Comparison of ENCODE assay signal across 1 cellular context in the genomic region with DNA sequence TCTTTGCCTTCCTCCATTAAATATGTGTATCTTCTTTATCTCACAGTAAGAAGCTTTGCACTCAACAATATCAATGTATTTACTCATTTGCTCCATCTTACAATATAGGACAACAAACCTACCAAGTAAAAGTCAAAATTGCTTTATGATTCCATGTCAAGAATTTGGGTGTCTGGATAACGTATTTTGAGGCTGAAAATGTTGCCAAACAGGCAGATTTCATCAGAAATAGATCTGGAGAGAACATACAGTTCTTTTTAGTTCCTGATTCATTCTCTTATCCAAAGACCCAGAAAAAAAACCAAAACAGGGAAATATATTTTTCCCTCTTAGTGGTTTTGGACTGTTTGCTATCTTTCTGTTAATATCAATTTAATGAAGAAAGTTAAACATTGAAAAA.
TF ChIP-seq lines count a peak whose summit lies in the region.

No MANE protein-coding gene starts in this region.

TF ChIP-seq in GM23338, 12 proteins besides CTCF, POLR2A, EP300 and RAD21 (continued from another document):
- TF ChIP-seq, protein P1, sequence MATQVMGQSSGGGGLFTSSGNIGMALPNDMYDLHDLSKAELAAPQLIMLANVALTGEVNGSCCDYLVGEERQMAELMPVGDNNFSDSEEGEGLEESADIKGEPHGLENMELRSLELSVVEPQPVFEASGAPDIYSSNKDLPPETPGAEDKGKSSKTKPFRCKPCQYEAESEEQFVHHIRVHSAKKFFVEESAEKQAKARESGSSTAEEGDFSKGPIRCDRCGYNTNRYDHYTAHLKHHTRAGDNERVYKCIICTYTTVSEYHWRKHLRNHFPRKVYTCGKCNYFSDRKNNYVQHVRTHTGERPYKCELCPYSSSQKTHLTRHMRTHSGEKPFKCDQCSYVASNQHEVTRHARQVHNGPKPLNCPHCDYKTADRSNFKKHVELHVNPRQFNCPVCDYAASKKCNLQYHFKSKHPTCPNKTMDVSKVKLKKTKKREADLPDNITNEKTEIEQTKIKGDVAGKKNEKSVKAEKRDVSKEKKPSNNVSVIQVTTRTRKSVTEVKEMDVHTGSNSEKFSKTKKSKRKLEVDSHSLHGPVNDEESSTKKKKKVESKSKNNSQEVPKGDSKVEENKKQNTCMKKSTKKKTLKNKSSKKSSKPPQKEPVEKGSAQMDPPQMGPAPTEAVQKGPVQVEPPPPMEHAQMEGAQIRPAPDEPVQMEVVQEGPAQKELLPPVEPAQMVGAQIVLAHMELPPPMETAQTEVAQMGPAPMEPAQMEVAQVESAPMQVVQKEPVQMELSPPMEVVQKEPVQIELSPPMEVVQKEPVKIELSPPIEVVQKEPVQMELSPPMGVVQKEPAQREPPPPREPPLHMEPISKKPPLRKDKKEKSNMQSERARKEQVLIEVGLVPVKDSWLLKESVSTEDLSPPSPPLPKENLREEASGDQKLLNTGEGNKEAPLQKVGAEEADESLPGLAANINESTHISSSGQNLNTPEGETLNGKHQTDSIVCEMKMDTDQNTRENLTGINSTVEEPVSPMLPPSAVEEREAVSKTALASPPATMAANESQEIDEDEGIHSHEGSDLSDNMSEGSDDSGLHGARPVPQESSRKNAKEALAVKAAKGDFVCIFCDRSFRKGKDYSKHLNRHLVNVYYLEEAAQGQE (IDR thresholded peaks at IDR 0.05; ENCODE audit: unreplicated experiment) = no peak
